2 cellular contexts compared by ENCODE assay signal in genomic region chr9:127812009-127812408, GRCh38.
TF ChIP-seq lines count a peak whose summit lies in the region.

No MANE protein-coding gene starts in this region.

TF ChIP-seq in IMR-90, 13 proteins besides CTCF, POLR2A, EP300 and RAD21:
- TF ChIP-seq FOS (IDR thresholded peaks at IDR 0.05; ENCODE audit: low read depth, low read length), result no peak
- TF ChIP-seq CEBPB (IDR thresholded peaks at IDR 0.05; ENCODE audit: low read depth, low read length), result peak; percentile 70

TF ChIP-seq in K562, 482 proteins besides CTCF, POLR2A, EP300 and RAD21:
- TF ChIP-seq PRPF4 (IDR thresholded peaks at IDR 0.05; ENCODE audit: insufficient read depth, low read depth, low read length, poor library complexity, severe bottlenecking) (no peak), DACH1 (IDR thresholded peaks at IDR 0.05; ENCODE audit: partially characterized antibody) (no peak), ARID4B (CRISPR knock-in tag; IDR thresholded peaks at IDR 0.05) (no peak), ATF3 (IDR thresholded peaks at IDR 0.05) (peak; percentile 77), ATF3 (CRISPR knock-in tag; conservative IDR thresholded peaks at IDR 0.05) (no peak), U2AF1 (optimal IDR thresholded peaks at IDR 0.05; ENCODE audit: low read depth, low read length) (no peak), CREBBP (IDR thresholded peaks at IDR 0.05; ENCODE audit: low read depth, low read length) (no peak), MAFG (tag; conservative IDR thresholded peaks at IDR 0.05) (no peak), ZSCAN32 (CRISPR knock-in tag; IDR thresholded peaks at IDR 0.05) (no peak), CXXC5 (CRISPR knock-in tag; IDR thresholded peaks at IDR 0.05) (no peak), ARNT (IDR thresholded peaks at IDR 0.05) (no peak), CEBPG (CRISPR knock-in tag; IDR thresholded peaks at IDR 0.05) (peak; percentile 41; the same call in 1 of the 2 replicates), CEBPG (tag; conservative IDR thresholded peaks at IDR 0.05 in 1 of 2, IDR thresholded peaks at IDR 0.05 in 1 of 2) (0 out of 4 replicates have a peak, but pooled peaks of 1 of the 2 experiments have one; percentile 25), MCM5 (IDR thresholded peaks at IDR 0.05; ENCODE audit: low read depth) (no peak), CEBPB (tag; IDR thresholded peaks at IDR 0.05) (peak; percentile 33; the same call in 1 of the 2 replicates), TBP (optimal IDR thresholded peaks at IDR 0.05; ENCODE audit: low read depth, low read length) (no peak), ZNF644 (tag; IDR thresholded peaks at IDR 0.05; ENCODE audit: low read depth) (no peak), PML (IDR thresholded peaks at IDR 0.05; ENCODE audit: low read length) (no peak), HOXB6 (CRISPR knock-in tag; IDR thresholded peaks at IDR 0.05; ENCODE audit: borderline replicate concordance) (no peak), RBM15 (IDR thresholded peaks at IDR 0.05; ENCODE audit: insufficient read depth, low read length) (no peak), TSHZ1 (CRISPR knock-in tag; IDR thresholded peaks at IDR 0.05) (no peak), ZNF324 (CRISPR knock-in tag; IDR thresholded peaks at IDR 0.05) (no peak), FOS (IDR thresholded peaks at IDR 0.05; ENCODE audit: extremely low read depth, insufficient read length) (no peak), BHLHE40 (IDR thresholded peaks at IDR 0.05; ENCODE audit: low read length) (no peak), ZFP91 (CRISPR knock-in tag; IDR thresholded peaks at IDR 0.05) (no peak), BACH1 (tag; IDR thresholded peaks at IDR 0.05) (no peak), BRF2 (IDR thresholded peaks at IDR 0.05; ENCODE audit: borderline replicate concordance, insufficient read depth, insufficient read length) (no peak), SMARCB1 (IDR thresholded peaks at IDR 0.05; ENCODE audit: insufficient read length, low read depth) (no peak), RBBP5 (IDR thresholded peaks at IDR 0.05; ENCODE audit: borderline replicate concordance, insufficient read depth, low read length, poor library complexity, severe bottlenecking) (no peak)
TF ChIP-seq in K562: peak in this region for 3.
